ENCODE assay signal across 1 cellular context in genomic region chr10:21558984-21559383, GRCh38. TPM values are rescaled to one million over a fixed set of nuclear protein-coding genes. Genes with fewer than 3 reads are reported as not detected.
"Had no signal": no experiment of that assay in that cellular context is flagged by ENCODE, and none has a peak within 500 bp of the region (broad histone marks: within the 10 kb centered on the region; RNA-seq: fewer than 3 reads in every experiment).

No MANE protein-coding gene starts in this region.

RNA-seq across cellular contexts. Expression of gene SKIDA1, which starts 33.5 kb away (rescaled TPM):
- total RNA-seq: natural killer cell had no signal
